In the genomic region with DNA sequence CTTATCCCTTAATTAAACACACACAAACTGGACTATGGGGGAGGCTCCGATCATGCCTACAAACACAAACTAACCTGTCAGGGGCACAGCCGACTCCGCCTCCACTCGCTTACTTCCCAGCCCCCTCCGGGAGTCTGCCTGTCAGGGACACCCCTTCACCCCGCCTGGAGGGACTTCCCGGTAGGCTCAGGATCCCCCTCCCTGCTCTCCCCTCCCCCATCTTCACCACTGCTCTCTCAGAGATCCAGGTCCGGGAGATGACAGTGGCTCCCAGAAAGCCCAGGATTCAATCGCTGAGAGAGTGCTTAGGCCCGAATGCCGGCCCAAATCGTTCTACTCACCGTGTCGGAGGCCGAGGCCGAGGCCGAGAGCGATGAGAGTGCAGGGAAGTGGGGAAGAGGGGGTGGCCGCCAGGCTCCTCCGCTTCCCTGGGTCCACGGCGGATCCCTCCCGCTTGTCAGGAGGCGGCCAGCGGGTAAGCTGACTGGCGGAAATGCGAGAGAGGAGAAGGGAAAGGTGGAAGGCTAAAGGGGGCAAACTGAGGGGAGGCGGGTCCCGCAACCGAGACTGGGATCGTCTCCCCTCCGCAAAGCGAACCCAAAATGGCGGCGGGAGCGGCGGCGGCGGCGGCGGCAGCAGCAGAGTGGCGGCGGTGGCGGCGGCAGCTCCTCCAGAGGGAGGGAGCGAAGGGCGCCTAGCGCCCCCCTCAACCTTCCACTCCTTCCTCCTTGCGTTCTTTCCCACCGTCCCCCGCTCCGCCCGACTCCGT, we compare ENCODE assay signal across 8 cellular contexts. TPM values are rescaled to one million over a fixed set of nuclear protein-coding genes. Genes with fewer than 3 reads are reported as not detected.
A peak's percentile ranks its signal among the peaks of the same experiment; 100 is the strongest.
DNase-seq lines count a peak whose midpoint lies in the region; ATAC-seq and TF ChIP-seq lines count a peak whose summit lies in the region.
"Not testable (repeated sequence)": the region's sequence is repeated elsewhere in the genome, so short reads cannot be mapped to it uniquely, and the experiment has no call there.

No MANE protein-coding gene starts in this region.

- intact Hi-C loops in right cardiac atrium (cut with DNase I) = not testable (repeated sequence)

- peak overlapping the region; percentile 69 for H3K4me2 ChIP-seq in parathyroid adenoma (ENCODE audit: low read length)

- not testable (repeated sequence) for TF ChIP-seq CTCF in GM12864 (IDR thresholded peaks at IDR 0.05; ENCODE audit: low read depth, low read length, missing control alignments); astrocyte of the spinal cord (IDR thresholded peaks at IDR 0.05; ENCODE audit: low read depth, low read length); parathyroid adenoma (IDR thresholded peaks at IDR 0.05)

- in situ Hi-C loops in astrocyte of the spinal cord (cut with HindIII; ENCODE audit: low sequenced_read_pairs) = not testable (repeated sequence)

- H3K27me3 ChIP-seq in right cardiac atrium (ENCODE audit: control insufficient read depth, insufficient read depth); parathyroid adenoma (ENCODE audit: control insufficient read depth, insufficient read depth, low read length); stomach smooth muscle (ENCODE audit: control insufficient read depth in 1 of 2, insufficient read depth in 2 of 2, low read length in 2 of 2): not testable (repeated sequence)

- H3K4me1 ChIP-seq in right cardiac atrium (ENCODE audit: control insufficient read depth, insufficient read depth, low read length); parathyroid adenoma; stomach smooth muscle (ENCODE audit: control insufficient read depth, insufficient read depth, low read length): not testable (repeated sequence)

- H3K79me2 ChIP-seq in parathyroid adenoma = peaks cover 16% of the 10 kb centered on the region

- H3K9me3 ChIP-seq in right cardiac atrium (ENCODE audit: control insufficient read depth, low read length); parathyroid adenoma (ENCODE audit: control insufficient read depth, low read length); stomach smooth muscle (ENCODE audit: control insufficient read depth in 2 of 2, low read length in 2 of 2): not testable (repeated sequence)

- H3K4me3 ChIP-seq in GM12864 (ENCODE audit: low read depth, low read length) (peak overlapping the region; percentile 96), astrocyte of the spinal cord (ENCODE audit: low read depth, low read length) (peak overlapping the region; percentile 94), right cardiac atrium (ENCODE audit: low read length) (peak overlapping the region; percentile 81), parathyroid adenoma (ENCODE audit: low read depth, low read length) (peak overlapping the region; percentile 99), stomach smooth muscle (ENCODE audit: low read length in 2 of 2) (peak overlapping the region; percentile 89 to 95)

- H3K27ac ChIP-seq in right cardiac atrium (ENCODE audit: low read length) (peak overlapping the region; percentile 86), parathyroid adenoma (peak overlapping the region; percentile 96), stomach smooth muscle (ENCODE audit: low read length) (peak overlapping the region; percentile 96)

- H3K9ac ChIP-seq in parathyroid adenoma = peak overlapping the region; percentile 84
- peak overlapping the region; percentile 80 to 94 for H3K9ac ChIP-seq in stomach smooth muscle (ENCODE audit: low read length in 2 of 2)

- not testable (repeated sequence) for H3K36me3 ChIP-seq in parathyroid adenoma (ENCODE audit: control insufficient read depth, insufficient read depth, low read length); stomach smooth muscle (ENCODE audit: control insufficient read depth in 2 of 2, insufficient read depth in 2 of 2, low read length in 2 of 2)

- DNase-seq in GM12864 (ENCODE audit: low read depth); astrocyte of the spinal cord (ENCODE audit: low read depth, low spot score): not testable (repeated sequence)
- DNase-seq in NCI-H1105 (lab: John Stamatoyannopoulos, UW) (peak; percentile 57), right cardiac atrium (peak in 1 of 3 donors; percentile 53)
- peak; percentile 68 for DNase-seq in activated CD4-positive, CD25-positive, alpha-beta regulatory T cell treated with anti-CD3 and anti-CD28 coated beads, Interleukin-2, amount 50 U/mL, for 72 hours

- ATAC-seq in HG02571 (IDR thresholded peaks at IDR 0.05; ENCODE audit: unreplicated experiment) = peak; percentile 21
- ATAC-seq in right cardiac atrium = peak; percentile 65 to 67

- WGBS in right cardiac atrium = under 1% methylated on average over 44 of the region's 54 CpGs

- H2AFZ ChIP-seq in parathyroid adenoma = peak overlapping the region; percentile 85

RNA-seq across cellular contexts. Expression of a gene that starts 0.6 kb away (rescaled TPM):
- total RNA-seq in right cardiac atrium = 10 to 100 TPM; 47.8 to 57.7 (median 50.4) TPM
- 11.3 TPM for polyA plus RNA-seq in right cardiac atrium

RNA-seq across cellular contexts. Expression of a gene that starts 48.0 kb away (rescaled TPM):
- total RNA-seq in right cardiac atrium = 10 to 100 TPM; 13.5 to 28.2 (median 16.8) TPM
- polyA plus RNA-seq in right cardiac atrium = 11.5 TPM
